8 cellular contexts compared by ENCODE assay signal in the genomic region with DNA sequence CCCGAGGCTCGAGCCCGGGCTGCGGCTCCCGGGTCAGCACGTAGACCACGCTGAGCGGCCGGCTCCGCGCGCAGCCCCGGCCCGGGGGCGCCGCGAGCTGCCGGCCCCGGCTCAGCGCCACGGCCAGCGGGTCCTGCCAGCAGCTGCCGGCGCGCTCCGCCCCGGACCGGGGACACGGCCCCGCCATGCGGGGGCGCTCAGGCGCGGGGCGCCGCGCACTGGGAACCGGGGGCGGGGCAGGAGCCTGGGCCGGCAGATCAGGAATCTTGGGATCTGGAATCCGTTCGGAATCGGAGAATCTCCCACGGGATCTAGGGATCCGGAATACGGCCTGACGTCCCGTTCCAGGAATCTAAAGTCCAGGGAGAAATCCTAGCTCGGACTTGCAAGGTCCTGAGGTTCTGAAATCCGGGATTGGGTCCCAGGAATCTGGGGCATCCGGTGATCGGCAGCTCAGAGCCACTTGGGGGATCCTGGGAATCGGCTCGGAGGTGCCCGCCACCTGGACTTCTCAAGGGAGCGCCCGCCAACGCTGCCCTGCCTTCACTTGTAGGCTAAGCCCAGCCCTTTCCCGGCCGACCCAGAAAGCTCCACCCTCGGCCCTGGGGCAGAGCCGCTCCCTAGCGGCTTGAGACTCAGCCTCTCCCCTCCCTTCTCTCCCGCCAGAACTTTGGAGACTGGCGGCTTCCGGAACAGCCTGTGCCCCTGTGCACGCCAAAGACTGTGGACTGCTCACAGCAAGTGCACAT. TPM values are rescaled to one million over a fixed set of nuclear protein-coding genes. Genes with fewer than 3 reads are reported as not detected.
A peak's percentile ranks its signal among the peaks of the same experiment; 100 is the strongest.
DNase-seq lines count a peak whose midpoint lies in the region; ATAC-seq and TF ChIP-seq lines count a peak whose summit lies in the region.

A gene with protein sequence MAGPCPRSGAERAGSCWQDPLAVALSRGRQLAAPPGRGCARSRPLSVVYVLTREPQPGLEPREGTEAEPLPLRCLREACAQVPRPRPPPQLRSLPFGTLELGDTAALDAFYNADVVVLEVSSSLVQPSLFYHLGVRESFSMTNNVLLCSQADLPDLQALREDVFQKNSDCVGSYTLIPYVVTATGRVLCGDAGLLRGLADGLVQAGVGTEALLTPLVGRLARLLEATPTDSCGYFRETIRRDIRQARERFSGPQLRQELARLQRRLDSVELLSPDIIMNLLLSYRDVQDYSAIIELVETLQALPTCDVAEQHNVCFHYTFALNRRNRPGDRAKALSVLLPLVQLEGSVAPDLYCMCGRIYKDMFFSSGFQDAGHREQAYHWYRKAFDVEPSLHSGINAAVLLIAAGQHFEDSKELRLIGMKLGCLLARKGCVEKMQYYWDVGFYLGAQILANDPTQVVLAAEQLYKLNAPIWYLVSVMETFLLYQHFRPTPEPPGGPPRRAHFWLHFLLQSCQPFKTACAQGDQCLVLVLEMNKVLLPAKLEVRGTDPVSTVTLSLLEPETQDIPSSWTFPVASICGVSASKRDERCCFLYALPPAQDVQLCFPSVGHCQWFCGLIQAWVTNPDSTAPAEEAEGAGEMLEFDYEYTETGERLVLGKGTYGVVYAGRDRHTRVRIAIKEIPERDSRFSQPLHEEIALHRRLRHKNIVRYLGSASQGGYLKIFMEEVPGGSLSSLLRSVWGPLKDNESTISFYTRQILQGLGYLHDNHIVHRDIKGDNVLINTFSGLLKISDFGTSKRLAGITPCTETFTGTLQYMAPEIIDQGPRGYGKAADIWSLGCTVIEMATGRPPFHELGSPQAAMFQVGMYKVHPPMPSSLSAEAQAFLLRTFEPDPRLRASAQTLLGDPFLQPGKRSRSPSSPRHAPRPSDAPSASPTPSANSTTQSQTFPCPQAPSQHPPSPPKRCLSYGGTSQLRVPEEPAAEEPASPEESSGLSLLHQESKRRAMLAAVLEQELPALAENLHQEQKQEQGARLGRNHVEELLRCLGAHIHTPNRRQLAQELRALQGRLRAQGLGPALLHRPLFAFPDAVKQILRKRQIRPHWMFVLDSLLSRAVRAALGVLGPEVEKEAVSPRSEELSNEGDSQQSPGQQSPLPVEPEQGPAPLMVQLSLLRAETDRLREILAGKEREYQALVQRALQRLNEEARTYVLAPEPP (N-terminal part only) (minus strand): TSS at position 551 of the 749 bp plus-strand sequence. CDS start 364 bp downstream, at position 187.

- CTCF ChIA-PET in activated CD4-positive, alpha-beta T cell treated with anti-CD3 and anti-CD28 coated beads for 36 hours (lab: Charles Lee): interaction anchor here (0.6 to 3.7 kb wide), 16 partner anchors 10 to 784 kb away, joined by 3 to 28 read pairs (median 5); a partner anchor contains a TSS
- CTCF ChIA-PET in activated naive CD4-positive, alpha-beta T cell treated with anti-CD3 and anti-CD28 coated beads for 36 hours (lab: Charles Lee): interaction anchor here (0.6 to 2.2 kb wide), 9 partner anchors 9 to 296 kb away, joined by 3 to 14 read pairs (median 3); a partner anchor contains a TSS

- intact Hi-C loops in activated CD4-positive, alpha-beta T cell treated with anti-CD3 and anti-CD28 coated beads for 36 hours (cut with DNase I, micrococcal nuclease): loop anchor here in 1 of 2 experiments (1.0 kb wide), 2 partner anchors 44 to 132 kb away; a partner anchor contains a TSS
- intact Hi-C loops in activated naive CD4-positive, alpha-beta T cell treated with anti-CD3 and anti-CD28 coated beads for 36 hours (cut with micrococcal nuclease): loop anchor here (2.0 kb wide), 1 partner anchor 44 kb away; a partner anchor contains a TSS
- intact Hi-C loops in natural killer cell (cut with micrococcal nuclease): no loop called here

- peak within 1 kb of the TSS; percentile 73 for H3K27ac Mint-ChIP-seq in activated CD4-positive, alpha-beta T cell treated with anti-CD3 and anti-CD28 coated beads for 36 hours
- no peak within 1 kb of the TSS for H3K27ac Mint-ChIP-seq in activated naive CD4-positive, alpha-beta T cell treated with anti-CD3 and anti-CD28 coated beads for 36 hours
- peak within 1 kb of the TSS; percentile 41 to 82 for H3K27ac Mint-ChIP-seq in natural killer cell
- H3K27ac Mint-ChIP-seq in type B pancreatic cell: peak within 1 kb of the TSS; percentile 99

- peaks cover 16% of the 10 kb centered on the region for H3K36me3 ChIP-seq in NT2/D1 (ENCODE audit: insufficient read depth, insufficient read length, low read length)

- TF ChIP-seq CTCF in foreskin keratinocyte (conservative IDR thresholded peaks at IDR 0.05): peak; percentile 69
- TF ChIP-seq CTCF in natural killer cell (IDR thresholded peaks at IDR 0.05): peak; percentile 38
- peak; percentile 56 for TF ChIP-seq CTCF in type B pancreatic cell (conservative IDR thresholded peaks at IDR 0.05)

- peak; percentile 80 for DNase-seq in activated CD4-positive, alpha-beta T cell treated with anti-CD3 and anti-CD28 coated beads for 36 hours
- no peak for DNase-seq in activated CD4-positive, alpha-beta T cell treated with anti-CD3 and anti-CD28 coated beads for 1 hour
- peak; percentile 61 for DNase-seq in HS-5 (ENCODE audit: low read depth)
- peak; percentile 84 for DNase-seq in NT2/D1 (ENCODE audit: low read depth, low spot score)
- peak; percentile 72 for DNase-seq in activated naive CD4-positive, alpha-beta T cell treated with anti-CD3 and anti-CD28 coated beads for 36 hours
- peak; percentile 65 to 82 for DNase-seq in foreskin keratinocyte
- DNase-seq in natural killer cell: peak; percentile 48
- DNase-seq in type B pancreatic cell (ENCODE audit: extremely low spot score, unreplicated experiment): no peak

- POLR2A ChIA-PET in activated CD4-positive, alpha-beta T cell treated with anti-CD3 and anti-CD28 coated beads for 36 hours (lab: Charles Lee): interaction anchor here (0.5 to 0.6 kb wide), 2 partner anchors 9 to 46 kb away, joined by 3 to 15 read pairs; no protein-coding TSS in a partner anchor

- ATAC-seq in activated CD4-positive, alpha-beta T cell treated with anti-CD3 and anti-CD28 coated beads for 36 hours: peak; percentile 60
- ATAC-seq in foreskin keratinocyte: peak; percentile 78
- ATAC-seq in natural killer cell: peak; percentile 47 to 55 (median 49)

- H3K27me3 Mint-ChIP-seq in activated CD4-positive, alpha-beta T cell treated with anti-CD3 and anti-CD28 coated beads for 36 hours: no peaks in the 10 kb centered on the region
- H3K27me3 Mint-ChIP-seq in activated naive CD4-positive, alpha-beta T cell treated with anti-CD3 and anti-CD28 coated beads for 36 hours (ENCODE audit: low read depth): no peaks in the 10 kb centered on the region
- no peaks in the 10 kb centered on the region for H3K27me3 Mint-ChIP-seq in natural killer cell (ENCODE audit: low read depth in 2 of 2)
- no peaks in the 10 kb centered on the region for H3K27me3 Mint-ChIP-seq in type B pancreatic cell

- H3K27me3 ChIP-seq in NT2/D1 (ENCODE audit: insufficient read depth, insufficient read length) (no peaks in the 10 kb centered on the region), foreskin keratinocyte (no peaks in the 10 kb centered on the region)

- no peaks in the 10 kb centered on the region for H3K36me3 Mint-ChIP-seq in activated CD4-positive, alpha-beta T cell treated with anti-CD3 and anti-CD28 coated beads for 36 hours (ENCODE audit: low read depth)
- no peaks in the 10 kb centered on the region for H3K36me3 Mint-ChIP-seq in activated naive CD4-positive, alpha-beta T cell treated with anti-CD3 and anti-CD28 coated beads for 36 hours (ENCODE audit: low read depth)
- H3K36me3 Mint-ChIP-seq in natural killer cell (no peaks in the 10 kb centered on the region), type B pancreatic cell (no peaks in the 10 kb centered on the region)

- peak within 1 kb of the TSS; percentile 85 for H3K9ac ChIP-seq in NT2/D1 (ENCODE audit: insufficient read length, low read depth)

- H3K4me3 ChIP-seq in NT2/D1 (ENCODE audit: insufficient read length, low read depth): peak within 1 kb of the TSS; percentile 69

- peaks cover 30% of the 10 kb centered on the region for H3K4me1 Mint-ChIP-seq in activated CD4-positive, alpha-beta T cell treated with anti-CD3 and anti-CD28 coated beads for 36 hours
- peaks cover 25% of the 10 kb centered on the region for H3K4me1 Mint-ChIP-seq in activated naive CD4-positive, alpha-beta T cell treated with anti-CD3 and anti-CD28 coated beads for 36 hours (ENCODE audit: low read depth)
- H3K4me1 Mint-ChIP-seq in natural killer cell (peaks cover 12 to 38% of the 10 kb centered on the region in 2 donors), type B pancreatic cell (ENCODE audit: unreplicated experiment) (peaks cover 28% of the 10 kb centered on the region)

- H3K9me3 ChIP-seq in NT2/D1 (ENCODE audit: insufficient read depth, low read length): no peaks in the 10 kb centered on the region

- no peaks in the 10 kb centered on the region for H3K9me3 Mint-ChIP-seq in activated CD4-positive, alpha-beta T cell treated with anti-CD3 and anti-CD28 coated beads for 36 hours (ENCODE audit: low read depth)
- no peaks in the 10 kb centered on the region for H3K9me3 Mint-ChIP-seq in activated naive CD4-positive, alpha-beta T cell treated with anti-CD3 and anti-CD28 coated beads for 36 hours
- no peaks in the 10 kb centered on the region for H3K9me3 Mint-ChIP-seq in natural killer cell
- no peaks in the 10 kb centered on the region for H3K9me3 Mint-ChIP-seq in type B pancreatic cell

- H3K27ac ChIP-seq in foreskin keratinocyte: peak within 1 kb of the TSS; percentile 67

- peak within 1 kb of the TSS; percentile 75 for H3K4me3 Mint-ChIP-seq in activated CD4-positive, alpha-beta T cell treated with anti-CD3 and anti-CD28 coated beads for 36 hours
- peak within 1 kb of the TSS; percentile 83 for H3K4me3 Mint-ChIP-seq in activated naive CD4-positive, alpha-beta T cell treated with anti-CD3 and anti-CD28 coated beads for 36 hours
- H3K4me3 Mint-ChIP-seq in natural killer cell: peak within 1 kb of the TSS; percentile 92
- peak within 1 kb of the TSS; percentile 95 for H3K4me3 Mint-ChIP-seq in type B pancreatic cell

- H3K4me1 ChIP-seq in NT2/D1 (ENCODE audit: insufficient read depth, insufficient read length) (peaks cover 24% of the 10 kb centered on the region), foreskin keratinocyte (no peaks in the 10 kb centered on the region)

RNA-seq across cellular contexts. Expression of the gene that starts here (rescaled TPM):
- 1 to 10 TPM; 6.5 to 8.8 TPM for total RNA-seq in activated CD4-positive, alpha-beta T cell treated with anti-CD3 and anti-CD28 coated beads for 36 hours
- 1 to 10 TPM; 5.2 to 5.3 TPM for total RNA-seq in activated naive CD4-positive, alpha-beta T cell treated with anti-CD3 and anti-CD28 coated beads for 36 hours
- total RNA-seq in foreskin keratinocyte (43.3 and 44.7 TPM in 2 replicates), natural killer cell (10 to 100 TPM in 2 of 3 donors, 1 to 10 TPM in 1; 8.2 to 15.1 (median 12.1) TPM), type B pancreatic cell (ENCODE audit: low replicate concordance) (15.6 and 39.9 TPM in 2 replicates)
- 41.0 and 44.0 TPM in 2 replicates for polyA plus RNA-seq in foreskin keratinocyte

Comparison
In these comparisons a context has a peak if more than half of its experiments do, and no peak if none do; other contexts are left out.
1. DNase-seq: peak in activated CD4-positive, alpha-beta T cell treated with anti-CD3 and anti-CD28 coated beads for 36 hours (single experiment), HS-5 (single experiment), NT2/D1 (single experiment), activated naive CD4-positive, alpha-beta T cell treated with anti-CD3 and anti-CD28 coated beads for 36 hours (single experiment), foreskin keratinocyte (2 of 2) and natural killer cell (single experiment); none in activated CD4-positive, alpha-beta T cell treated with anti-CD3 and anti-CD28 coated beads for 1 hour (single experiment) and type B pancreatic cell (single experiment).
2. Peak in every context shown above with its lines, with median percentiles within 50 percentile points of each other: ATAC-seq, H3K4me3 Mint-ChIP-seq and CTCF ChIP-seq.